Comparison of ENCODE assay signal across 24 cellular contexts in the genomic region with DNA sequence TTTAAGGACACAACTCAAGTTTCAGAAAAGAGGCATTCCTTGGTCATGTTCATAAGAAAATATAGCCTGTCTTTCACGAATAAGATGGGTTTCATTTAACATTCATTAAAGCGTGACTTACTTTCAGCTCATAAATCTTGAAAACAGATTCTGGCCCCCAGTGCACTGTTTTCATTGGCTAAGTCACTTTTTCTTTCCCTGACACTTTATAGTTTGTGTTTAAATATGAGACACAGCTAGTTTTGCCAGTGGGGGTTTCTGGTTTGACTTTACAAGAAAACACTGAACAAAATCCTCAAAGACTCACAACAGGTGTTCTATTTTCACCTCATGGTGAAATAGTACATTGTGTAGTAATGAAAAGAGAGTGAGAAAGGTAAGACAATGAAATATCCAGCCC.
"Had no signal": no experiment of that assay in that cellular context is flagged by ENCODE, and none has a peak within 500 bp of the region (broad histone marks: within the 10 kb centered on the region; RNA-seq: fewer than 3 reads in every experiment).

No MANE protein-coding gene starts in this region.

- H3K36me3 Mint-ChIP-seq: activated naive CD4-positive, alpha-beta T cell treated with anti-CD3 and anti-CD28 coated beads, Interleukin-2, amount 10 ng/mL, durations not matched to agents 7 days and 5 days had no signal

- H3K36me3 ChIP-seq: gastrocnemius medialis, right atrium auricular region, spleen, thoracic aorta, uterus had no signal

- ATAC-seq: activated CD4-positive, alpha-beta T cell treated with anti-CD3 and anti-CD28 coated beads for 36 hours; effector memory CD8-positive, alpha-beta T cell; gastrocnemius medialis; left ventricle myocardium superior had no signal

- H3K9me3 ChIP-seq: gastrocnemius medialis, right atrium auricular region, spleen, thoracic aorta, uterus had no signal

- H3K4me1 ChIP-seq: gastrocnemius medialis, parathyroid adenoma, uterus had no signal

- H3K27me3 ChIP-seq: gastrocnemius medialis, right atrium auricular region, spleen, uterus had no signal

- H3K4me3 Mint-ChIP-seq: activated CD4-positive, alpha-beta T cell treated with anti-CD3 and anti-CD28 coated beads for 36 hours; activated naive CD4-positive, alpha-beta T cell treated with anti-CD3 and anti-CD28 coated beads, Interleukin-2, amount 10 ng/mL, durations not matched to agents 7 days and 5 days; effector memory CD8-positive, alpha-beta T cell; neural crest cell; stimulated activated naive CD8-positive, alpha-beta T cell treated with anti-CD3 and anti-CD28 coated beads, Interleukin-15, Interleukin-2, amounts not matched to agents 100 ng/mL and 50 ng/mL, for 24 hours had no signal

- H3K27ac ChIP-seq: gastrocnemius medialis, parathyroid adenoma, right atrium auricular region, spleen, thoracic aorta, uterus had no signal

- H3K4me3 ChIP-seq: gastrocnemius medialis, right atrium auricular region, spleen, thoracic aorta, uterus had no signal

- H3K9me3 Mint-ChIP-seq: activated naive CD4-positive, alpha-beta T cell treated with anti-CD3 and anti-CD28 coated beads, Interleukin-2, amount 10 ng/mL, durations not matched to agents 7 days and 5 days; effector memory CD8-positive, alpha-beta T cell; neural crest cell; stimulated activated naive CD8-positive, alpha-beta T cell treated with anti-CD3 and anti-CD28 coated beads, Interleukin-15, Interleukin-2, amounts not matched to agents 100 ng/mL and 50 ng/mL, for 24 hours had no signal

- DNase-seq: activated CD4-positive, alpha-beta T cell treated with anti-CD3 and anti-CD28 coated beads for 36 hours; activated CD4-positive, CD25-positive, alpha-beta regulatory T cell; activated CD8-positive, alpha-beta memory T cell treated with anti-CD3 and anti-CD28 coated beads for 24 hours; activated gamma-delta T cell; activated naive CD4-positive, alpha-beta T cell treated with anti-CD3 and anti-CD28 coated beads, Interleukin-2, amount 10 ng/mL, durations not matched to agents 7 days and 5 days; amygdala; caudate nucleus; cortex of kidney; effector memory CD8-positive, alpha-beta T cell; erythroblast; gastrocnemius medialis; glutamatergic neuron; left ventricle myocardium superior; occipital lobe; spleen; stimulated activated CD4-positive, alpha-beta T cell treated with anti-CD3 and anti-CD28 coated beads, Interleukin-4, amount 100 ng/mL, for 1 hour; T-helper 1 cell; trophoblast cell; uterus had no signal

- H3K27ac Mint-ChIP-seq: activated CD4-positive, alpha-beta T cell treated with anti-CD3 and anti-CD28 coated beads for 36 hours; activated naive CD4-positive, alpha-beta T cell treated with anti-CD3 and anti-CD28 coated beads, Interleukin-2, amount 10 ng/mL, durations not matched to agents 7 days and 5 days; effector memory CD8-positive, alpha-beta T cell; stimulated activated naive CD8-positive, alpha-beta T cell treated with anti-CD3 and anti-CD28 coated beads, Interleukin-15, Interleukin-2, amounts not matched to agents 100 ng/mL and 50 ng/mL, for 24 hours had no signal

- H3K27me3 Mint-ChIP-seq: effector memory CD8-positive, alpha-beta T cell; stimulated activated naive CD8-positive, alpha-beta T cell treated with anti-CD3 and anti-CD28 coated beads, Interleukin-15, Interleukin-2, amounts not matched to agents 100 ng/mL and 50 ng/mL, for 24 hours had no signal
